ENCODE assay signal across 9 cellular contexts in genomic region chr6:55578537-55579363, GRCh38. TPM values are rescaled to one million over a fixed set of nuclear protein-coding genes. Genes with fewer than 3 reads are reported as not detected.
A peak's percentile ranks its signal among the peaks of the same experiment; 100 is the strongest.
DNase-seq lines count a peak whose midpoint lies in the region; ATAC-seq and TF ChIP-seq lines count a peak whose summit lies in the region.
"Had no signal": no experiment of that assay in that cellular context is flagged by ENCODE, and none has a peak within 500 bp of the region (broad histone marks: within the 10 kb centered on the region; RNA-seq: fewer than 3 reads in every experiment).

Gene HMGCLL1, minus strand, starts transcription at chr6:55579192. Its CDS starts 137 bp downstream, at chr6:55579055.

- H3K27ac Mint-ChIP-seq in CD14-positive monocyte = no peak within 1 kb of the TSS

- H3K4me2 ChIP-seq in mammary epithelial cell (ENCODE audit: insufficient read depth, low read depth, low read length) = peak within 1 kb of the TSS; percentile 87

- in situ Hi-C loops in mammary epithelial cell (cut with MboI; ENCODE audit: low sequenced_read_pairs in 2 of 2) = no loop called here

- peak within 1 kb of the TSS; percentile 37 to 60 (median 49) for H3K4me3 ChIP-seq in mammary epithelial cell (replicated peaks in 1 of 3; ENCODE audit: insufficient read depth in 1 of 3, low read depth in 2 of 3, low read length in 3 of 3)
- H3K4me3 ChIP-seq in skeletal muscle cell (ENCODE audit: low read depth, low read length) = peak within 1 kb of the TSS; percentile 53

- no peaks in the 10 kb centered on the region for H3K27me3 ChIP-seq in mammary epithelial cell (ENCODE audit: insufficient read depth, low read length)

- no peak within 1 kb of the TSS for H3K9ac ChIP-seq in mammary epithelial cell (ENCODE audit: insufficient read depth, low read length)

- peaks cover 7 to 15% (median 10%) of the 10 kb centered on the region in 3 donors for H3K27me3 Mint-ChIP-seq in CD14-positive monocyte (ENCODE audit: low read depth in 3 of 3)

- peak within 1 kb of the TSS in 1 of 2 donors; percentile 31 for H3K4me3 Mint-ChIP-seq in CD14-positive monocyte

- WGBS in mammary epithelial cell (ENCODE audit: low coverage, missing lambda C conversion rate) = 2% methylated on average over 13 of the region's 49 CpGs

- H3K9me3 ChIP-seq in mammary epithelial cell (replicated peaks; ENCODE audit: insufficient read depth, low read length) = no peaks in the 10 kb centered on the region

- H3K79me2 ChIP-seq in mammary epithelial cell (ENCODE audit: insufficient read depth, low read length) = no peaks in the 10 kb centered on the region

- H2AFZ ChIP-seq in mammary epithelial cell (ENCODE audit: low read depth, low read length) = peak within 1 kb of the TSS; percentile 63

- no TSS peak for BruUV-seq in mammary epithelial cell (replicated peaks; lab: Mats Ljungman, UMichigan)

- dilution Hi-C loops in mammary epithelial cell (cut with HindIII; ENCODE audit: low sequenced_read_pairs) = no loop called here

- no peaks in the 10 kb centered on the region for H3K4me1 Mint-ChIP-seq in CD14-positive monocyte

- no peaks in the 10 kb centered on the region for H4K20me1 ChIP-seq in mammary epithelial cell (ENCODE audit: insufficient read depth, low read length)

- intact Hi-C loops in mammary epithelial cell (cut with micrococcal nuclease) (no loop called here), CD14-positive monocyte (cut with micrococcal nuclease) (no loop called here)

- H3K36me3 ChIP-seq in mammary epithelial cell (ENCODE audit: insufficient read depth, low read length) = no peaks in the 10 kb centered on the region

- CTCF ChIA-PET in mammary epithelial cell (lab: Charles Lee; ENCODE audit: low non-redundant PET) = no interaction called here

- peaks cover 0 to 11% (median 5%) of the 10 kb centered on the region in 7 donors for H3K9me3 Mint-ChIP-seq in CD14-positive monocyte

- ATAC-seq in GM21360 (IDR thresholded peaks at IDR 0.05; ENCODE audit: unreplicated experiment) = no peak
- ATAC-seq in HG03521 (IDR thresholded peaks at IDR 0.05; ENCODE audit: unreplicated experiment) = no peak

- H3K4me1 ChIP-seq in mammary epithelial cell (ENCODE audit: insufficient read depth, low read length) = peaks cover 8% of the 10 kb centered on the region

- TF ChIP-seq CTCF in mammary epithelial cell (conservative IDR thresholded peaks at IDR 0.05 in 1 of 2, IDR thresholded peaks at IDR 0.05 in 1 of 2; ENCODE audit: extremely low read depth in 1 of 2, insufficient read depth in 1 of 2, low read depth in 1 of 2, low read length in 2 of 2) = no peak
- no peak for TF ChIP-seq CTCF in CD14-positive monocyte (IDR thresholded peaks at IDR 0.05)

- peaks cover 0 to 2% of the 10 kb centered on the region in 2 donors for H3K36me3 Mint-ChIP-seq in CD14-positive monocyte

- H3K27ac ChIP-seq in mammary epithelial cell (ENCODE audit: insufficient read depth, low read depth, low read length) = no peak within 1 kb of the TSS
- H3K27ac ChIP-seq: epithelial cell of prostate had no signal

- peak; percentile 10 for DNase-seq in NCI-H146 treated with DMSO at 0.1 percent for 48 hours (lab: John Stamatoyannopoulos, UW; ENCODE audit: unreplicated experiment)
- DNase-seq in mammary epithelial cell = peak; percentile 14
- peak; percentile 91 for DNase-seq in iPS-NIHi7 (ENCODE audit: extremely low spot score)
- no peak for DNase-seq in skeletal muscle cell (ENCODE audit: low read depth)
- no peak for DNase-seq in CD14-positive monocyte (ENCODE audit: low spot score)
- DNase-seq in HT-29 (ENCODE audit: low spot score) = no peak

RNA-seq across cellular contexts. Expression of gene HMGCLL1, which starts in this region (rescaled TPM):
- 1 to 10 TPM in 1 of 2 donors, not detected in 1; 1.2 TPM for total RNA-seq in mammary epithelial cell
- polyA plus RNA-seq in mammary epithelial cell (not detected), CD14-positive monocyte (not detected)
- polyA minus RNA-seq in mammary epithelial cell = not detected
- not detected in 2 replicates for total RNA-seq in HT-29 (2014; rRNA removed; shearing (Covaris generic))

Comparison
In these comparisons a context has a peak if more than half of its experiments do, and no peak if none do; other contexts are left out.
1. DNase-seq: peak in NCI-H146 treated with DMSO at 0.1 percent for 48 hours (single experiment), mammary epithelial cell (single experiment) and iPS-NIHi7 (single experiment); none in skeletal muscle cell (single experiment), CD14-positive monocyte (single experiment) and HT-29 (single experiment).